10 cellular contexts compared by ENCODE assay signal in genomic region chr14:64841121-64841611, GRCh38. TPM values are rescaled to one million over a fixed set of nuclear protein-coding genes. Genes with fewer than 3 reads are reported as not detected.
DNase-seq lines count a peak whose midpoint lies in the region; FAIRE-seq and TF ChIP-seq lines count a peak whose summit lies in the region.
"Had no signal": no experiment of that assay in that cellular context is flagged by ENCODE, and none has a peak within 500 bp of the region (broad histone marks: within the 10 kb centered on the region; RNA-seq: fewer than 3 reads in every experiment).

No MANE protein-coding gene starts in this region.

- H2BK15ac ChIP-seq in H1 (ENCODE audit: low read length) = no peak overlapping the region

- WGBS in H1 (ENCODE audit: extremely low coverage in 1 of 2, insufficient coverage in 1 of 2, insufficient read length in 1 of 2, insufficient replicate concordance in 2 of 2, low coverage in 1 of 2, low lambda C conversion rate in 2 of 2, missing lambda C conversion rate in 1 of 2), 2 experiments = 77% methylated on average over 5 of the region's 5 CpGs; no CpG with 5 or more reads in 1 of the 2 experiments

- H4K5ac ChIP-seq in H1 (ENCODE audit: insufficient read length, low read depth, low read length) = no peak overlapping the region

- H3K27me3 ChIP-seq in H1 (replicated peaks in 1 of 4; ENCODE audit: control insufficient read depth in 3 of 4, extremely low read depth in 1 of 4, insufficient read depth in 3 of 4, low read length in 3 of 4) = no peaks in the 10 kb centered on the region
- H3K27me3 ChIP-seq: right lobe of liver had no signal

- H4K8ac ChIP-seq in H1 (ENCODE audit: extremely low read depth, insufficient read depth, low read length) = no peak overlapping the region

- no peak for TF ChIP-seq EP300 in H1 (IDR thresholded peaks at IDR 0.05; ENCODE audit: borderline replicate concordance in 1 of 2, low read depth in 2 of 2, low read length in 2 of 2)

- H3K18ac ChIP-seq in H1 (ENCODE audit: extremely low read depth, low read length) = no peak overlapping the region

- no peak overlapping the region for H3K4me3 ChIP-seq in AG10803 (ENCODE audit: low read length)
- H3K4me3 ChIP-seq in H1 (ENCODE audit: extremely low read depth in 1 of 4, insufficient read depth in 2 of 4, low read depth in 3 of 4, low read length in 4 of 4) = no peak overlapping the region
- H3K4me3 ChIP-seq: right lobe of liver had no signal

- peaks cover 3 to 15% (median 6%) of the 10 kb centered on the region in 4 experiments; a peak in 3 of 7 replicates for H3K4me1 ChIP-seq in H1 (replicated peaks in 1 of 4; ENCODE audit: control insufficient read depth in 3 of 4, insufficient read depth in 4 of 4, low read length in 3 of 4)
- H3K4me1 ChIP-seq: right lobe of liver had no signal

- no peak overlapping the region for H2AK5ac ChIP-seq in H1 (ENCODE audit: low read depth, low read length)

- H2BK20ac ChIP-seq in H1 (ENCODE audit: low read length) = no peak overlapping the region

- no peak overlapping the region for H3K27ac ChIP-seq in H1 (ENCODE audit: low read depth, low read length)
- H3K27ac ChIP-seq: right lobe of liver, thoracic aorta had no signal

- no peaks in the 10 kb centered on the region for H3K9me3 ChIP-seq in H1 (ENCODE audit: insufficient read depth in 2 of 2, low read depth in 1 of 2, low read length in 1 of 2)
- H3K9me3 ChIP-seq: right lobe of liver, thoracic aorta had no signal

- CTCF ChIA-PET in H1 (lab: Charles Lee; ENCODE audit: partially characterized antibody) = interaction anchor here (0.9 to 4.9 kb wide), 30 partner anchors 8 to 537 kb away, joined by 3 to 50 read pairs (median 5); no protein-coding TSS in a partner anchor

- TF ChIP-seq CTCF in AG10803 (conservative IDR thresholded peaks at IDR 0.05; ENCODE audit: low read length) = peak; percentile 58
- peak; percentile 43 to 67 (median 54) for TF ChIP-seq CTCF in H1 (IDR thresholded peaks at IDR 0.05; ENCODE audit: control extremely low read depth in 1 of 3, insufficient read depth in 1 of 3, low read depth in 1 of 3, low read length in 3 of 3)

- no peaks in the 10 kb centered on the region for H3K79me2 ChIP-seq in H1 (ENCODE audit: control insufficient read depth in 1 of 2, insufficient read depth in 2 of 2, low read length in 2 of 2)

- no peak overlapping the region for H2BK12ac ChIP-seq in H1 (ENCODE audit: low read depth, low read length)

- no peak overlapping the region for H3K4ac ChIP-seq in H1 (replicated peaks; ENCODE audit: insufficient read length, low read depth, low read length)

- POLR2A ChIA-PET in H1 (lab: Charles Lee; ENCODE audit: partially characterized antibody) = interaction anchor here (1.2 kb wide), 1 partner anchor 15 kb away, joined by 4 read pairs; no protein-coding TSS in a partner anchor

- H3K36me3 ChIP-seq in H1 (ENCODE audit: control insufficient read depth in 2 of 4, insufficient read depth in 4 of 4, low read length in 3 of 4) = no peaks in the 10 kb centered on the region
- H3K36me3 ChIP-seq: right lobe of liver, thoracic aorta had no signal

- H3K23me2 ChIP-seq in H1 (ENCODE audit: low read depth, low read length) = no peaks in the 10 kb centered on the region

- DNase-seq in AG10803 (ENCODE audit: low read depth) (peak; percentile 66), M059J (ENCODE audit: low read depth) (peak; percentile 83), H1 (ENCODE audit: low read depth in 1 of 2, low spot score in 2 of 2) (peak in 1 of 2 experiments; percentile 21), lung microvascular endothelial cell (ENCODE audit: low read depth in 2 of 2) (peak; percentile 15 to 25), UCSD-AML1 (lab: John Stamatoyannopoulos, UW; ENCODE audit: unreplicated experiment) (no peak), NCI-H1694 treated with DMSO at 0.1 percent for 48 hours (lab: John Stamatoyannopoulos, UW) (no peak), DMS79 treated with DMSO at 0.1 percent for 48 hours (lab: John Stamatoyannopoulos, UW) (no peak)
- no peak for DNase-seq in stimulated activated CD4-positive, alpha-beta T cell treated with anti-CD3 and anti-CD28 coated beads, Interleukin-12 subunit alpha, Interleukin-12 subunit beta, amount 100 ng/mL, for 4 hours
- DNase-seq: right lobe of liver had no signal

- TF ChIP-seq POLR2A in H1 (IDR thresholded peaks at IDR 0.05; ENCODE audit: control extremely low read depth in 1 of 2, low read depth in 2 of 2, low read length in 2 of 2) = no peak

- peak; percentile 34 to 51 for TF ChIP-seq RAD21 in H1 (IDR thresholded peaks at IDR 0.05 in 1 of 2, conservative IDR thresholded peaks at IDR 0.05 in 1 of 2; ENCODE audit: low read depth in 2 of 2, low read length in 2 of 2)

- no peak overlapping the region for H4K91ac ChIP-seq in H1 (replicated peaks; ENCODE audit: insufficient read length, low read length)

- no peaks in the 10 kb centered on the region for H4K20me1 ChIP-seq in H1 (replicated peaks in 1 of 2; ENCODE audit: control insufficient read depth in 1 of 2, insufficient read depth in 2 of 2, low read length in 2 of 2)

- no peaks in the 10 kb centered on the region for H3K79me1 ChIP-seq in H1 (ENCODE audit: low read depth, low read length)

- H3K23ac ChIP-seq in H1 (ENCODE audit: insufficient read length) = no peak overlapping the region

- H3K4me2 ChIP-seq in H1 (ENCODE audit: insufficient read depth in 1 of 2, low read depth in 2 of 2, low read length in 2 of 2) = no peak overlapping the region

- H2AFZ ChIP-seq in H1 (ENCODE audit: low read length) = no peak overlapping the region

- FAIRE-seq in H1 (lab: Jason Lieb, UNC) = no peak

- H3K14ac ChIP-seq in H1 (ENCODE audit: insufficient read length) = no peak overlapping the region

- H2BK120ac ChIP-seq in H1 (replicated peaks; ENCODE audit: low read depth, low read length) = no peak overlapping the region

- no peak overlapping the region for H2BK5ac ChIP-seq in H1 (ENCODE audit: low read depth, low read length)

- no peak overlapping the region for H3K56ac ChIP-seq in H1 (replicated peaks; ENCODE audit: insufficient read length, low read depth, low read length)

- H3K9ac ChIP-seq in H1 (replicated peaks in 1 of 4; ENCODE audit: extremely low read depth in 1 of 4, low read depth in 3 of 4, low read length in 3 of 4) = no peak overlapping the region

TF ChIP-seq in H1, 55 proteins besides CTCF, POLR2A, EP300 and RAD21:
- peak; percentile 99 for TF ChIP-seq TEAD4 (IDR thresholded peaks at IDR 0.05; ENCODE audit: low read depth, low read length)
- TF ChIP-seq ZNF274 (IDR thresholded peaks at IDR 0.05; ENCODE audit: borderline replicate concordance, extremely low read depth, low read length) = no peak
- no peak for TF ChIP-seq SP2 (IDR thresholded peaks at IDR 0.05; ENCODE audit: low read length)
- no peak for TF ChIP-seq GTF2F1 (IDR thresholded peaks at IDR 0.05; ENCODE audit: borderline replicate concordance, low read depth, low read length)
- TF ChIP-seq SIN3A (conservative IDR thresholded peaks at IDR 0.05 in 1 of 2, IDR thresholded peaks at IDR 0.05 in 1 of 2; ENCODE audit: low read depth in 1 of 2, low read length in 2 of 2) = 0 out of 4 replicates have a peak, but pooled peaks of 1 of the 2 experiments have one; percentile 69
- peak; percentile 89 for TF ChIP-seq KDM1A (IDR thresholded peaks at IDR 0.05; ENCODE audit: borderline replicate concordance, low read length)
- peak; percentile 29; the same call in 1 of the 2 replicates for TF ChIP-seq JUND (IDR thresholded peaks at IDR 0.05; ENCODE audit: low read length)

RNA-seq across cellular contexts. Expression of gene SPTB, which starts 38.5 kb away (rescaled TPM):
- total RNA-seq in M059J (2014; rRNA removed; shearing (Covaris generic)) = 0.86 and 1.5 TPM in 2 replicates
- total RNA-seq in H1 (2021; fragmentation: NEBNext Ultra II Directional; extraction: Animal tissue kit (Norgen Biotek cat#: 25700)) = 2.4 and 2.7 TPM in 2 replicates
- 0.30 and 0.60 TPM in 2 replicates for polyA plus RNA-seq in H1 (2011; rRNA removed)
- 0.52 TPM for polyA plus RNA-seq in H1 (2011; cell fraction: cytosol; rRNA removed)
- polyA plus RNA-seq in H1 (2011; cell fraction: nucleus; rRNA removed) = 1.9 TPM
- polyA plus RNA-seq in H1 (2012, experiment 1 of 2) = 1.6 to 2.5 TPM (median 2.3 TPM) in 4 replicates
- polyA plus RNA-seq in H1 (2012, experiment 2 of 2) = 0.75 TPM
- 0.53 TPM for polyA plus RNA-seq in H1 (2013, experiment 1 of 2)
- 0.46 TPM for polyA plus RNA-seq in H1 (2013, experiment 2 of 2)
- 1.1 and 1.3 TPM in 2 replicates for polyA minus RNA-seq in H1 (2011; rRNA and poly(A)+ RNA removed)
- polyA minus RNA-seq in H1 (2011; cell fraction: cytosol; rRNA and poly(A)+ RNA removed) = 1.8 TPM
- 2.0 TPM for polyA minus RNA-seq in H1 (2011; cell fraction: nucleus; rRNA and poly(A)+ RNA removed)
- total RNA-seq in lung microvascular endothelial cell = under 0.01 TPM in 2 replicates

Comparison
In these comparisons a context has a peak if more than half of its experiments do, and no peak if none do; other contexts are left out.
1. DNase-seq: peak in AG10803 (single experiment), M059J (single experiment) and lung microvascular endothelial cell (2 of 2); none in UCSD-AML1 (single experiment), NCI-H1694 treated with DMSO at 0.1 percent for 48 hours (single experiment), stimulated activated CD4-positive, alpha-beta T cell treated with anti-CD3 and anti-CD28 coated beads, Interleukin-12 subunit alpha, Interleukin-12 subunit beta, amount 100 ng/mL, for 4 hours (single experiment) and DMS79 treated with DMSO at 0.1 percent for 48 hours (single experiment).